16 cellular contexts compared by ENCODE assay signal in genomic region chr9:97924386-97924785, GRCh38. TPM values are rescaled to one million over a fixed set of nuclear protein-coding genes. Genes with fewer than 3 reads are reported as not detected.
DNase-seq lines count a peak whose midpoint lies in the region; ATAC-seq and TF ChIP-seq lines count a peak whose summit lies in the region.
"Had no signal": no experiment of that assay in that cellular context is flagged by ENCODE, and none has a peak within 500 bp of the region (broad histone marks: within the 10 kb centered on the region; RNA-seq: fewer than 3 reads in every experiment).

No MANE protein-coding gene starts in this region.

- peaks cover 0 to 7% (median 0%) of the 10 kb centered on the region in 7 donors for H3K27me3 ChIP-seq in spleen (replicated peaks in 1 of 7)

- H3K9me3 ChIP-seq in spleen: no peaks in the 10 kb centered on the region
- H3K9me3 ChIP-seq: left ventricle myocardium inferior, stomach had no signal

- no peaks in the 10 kb centered on the region for H3K36me3 ChIP-seq in spleen
- H3K36me3 ChIP-seq: left ventricle myocardium inferior, stomach had no signal

- H3K4me3 ChIP-seq in spleen: peak overlapping the region in 1 of 8 donors; percentile 78

- POLR2A ChIA-PET in activated B cell treated with CpG ODN at 0.5 μM for 24 hours (lab: Charles Lee): interaction anchor here (0.7 to 5.1 kb wide), 5 partner anchors 10 to 512 kb away, joined by 3 to 94 read pairs (median 8); partner anchors contain the start of genes ANP32B, NANS, TBC1D2 and TDRD7

- H3K4me1 Mint-ChIP-seq in activated CD4-positive, alpha-beta T cell treated with anti-CD3 and anti-CD28 coated beads, Interleukin-2, amount 10 ng/mL, durations not matched to agents 24 days and 14 days: peaks cover 39% of the 10 kb centered on the region
- H3K4me1 Mint-ChIP-seq in activated B cell treated with CpG ODN at 0.5 μM for 24 hours: peaks cover 48% of the 10 kb centered on the region

- no peak for ATAC-seq in activated B cell treated with CpG ODN at 0.5 μM for 24 hours (ENCODE audit: low read depth)
- ATAC-seq in HG02870 (IDR thresholded peaks at IDR 0.05; ENCODE audit: unreplicated experiment): no peak

- intact Hi-C loops in activated CD4-positive, alpha-beta T cell treated with anti-CD3 and anti-CD28 coated beads, Interleukin-2, amount 10 ng/mL, durations not matched to agents 24 days and 14 days (cut with micrococcal nuclease): loop anchor here (5.0 kb wide), 2 partner anchors 178 to 227 kb away; partner anchors contain the start of gene XPA
- intact Hi-C loops in activated B cell treated with CpG ODN at 0.5 μM for 24 hours (cut with micrococcal nuclease): loop anchor here (5.0 kb wide), 3 partner anchors 193 to 1898 kb away; partner anchors contain the start of genes NR4A3, TDRD7 and TRIM14
- intact Hi-C loops in spleen (cut with DNase I; ENCODE audit: low total_unique reads): loop anchor here (5.0 to 10.0 kb wide), 3 partner anchors 60 to 338 kb away; partner anchors contain the start of gene ANP32B

- peaks cover 31 to 50% (median 43%) of the 10 kb centered on the region in 6 donors for H3K4me1 ChIP-seq in spleen

- peaks cover 2% of the 10 kb centered on the region for H3K27me3 Mint-ChIP-seq in activated CD4-positive, alpha-beta T cell treated with anti-CD3 and anti-CD28 coated beads, Interleukin-2, amount 10 ng/mL, durations not matched to agents 24 days and 14 days
- H3K27me3 Mint-ChIP-seq in activated B cell treated with CpG ODN at 0.5 μM for 24 hours: peaks cover 2% of the 10 kb centered on the region

- 24 to 38% (median 31%) methylated on average over 4 of the region's 4 CpGs for WGBS in spleen, 5 donors

- peak overlapping the region in 7 of 8 donors; percentile 44 to 100 (median 98) for H3K27ac ChIP-seq in spleen

- CTCF ChIA-PET in activated B cell treated with CpG ODN at 0.5 μM for 24 hours (lab: Charles Lee): interaction anchor here (1.0 to 4.3 kb wide), 16 partner anchors 11 to 851 kb away, joined by 3 to 49 read pairs (median 6); partner anchors contain the start of genes ANP32B, TBC1D2 and TRIM14

- H3K9me3 Mint-ChIP-seq in activated CD4-positive, alpha-beta T cell treated with anti-CD3 and anti-CD28 coated beads, Interleukin-2, amount 10 ng/mL, durations not matched to agents 24 days and 14 days: no peaks in the 10 kb centered on the region
- no peaks in the 10 kb centered on the region for H3K9me3 Mint-ChIP-seq in activated B cell treated with CpG ODN at 0.5 μM for 24 hours
- H3K9me3 Mint-ChIP-seq: activated CD4-positive, alpha-beta T cell treated with anti-CD3 and anti-CD28 coated beads, Interleukin-2, amount 10 ng/mL, durations not matched to agents 7 days and 5 days; T-helper 1 cell treated with Interleukin-12 subunit alpha and Interleukin-12 subunit beta and Interleukin-4 antibody, amounts not matched to agents 30 μg/mL and 1 μg/mL, for 36 hours had no signal

- TF ChIP-seq POLR2A in spleen (IDR thresholded peaks at IDR 0.05): no peak

- no peak for TF ChIP-seq CTCF in activated B cell treated with CpG ODN at 0.5 μM for 24 hours (IDR thresholded peaks at IDR 0.05)
- no peak for TF ChIP-seq CTCF in spleen (IDR thresholded peaks at IDR 0.05 in 8 of 11, conservative IDR thresholded peaks at IDR 0.05 in 3 of 11)

- H3K27ac Mint-ChIP-seq in activated CD4-positive, alpha-beta T cell treated with anti-CD3 and anti-CD28 coated beads, Interleukin-2, amount 10 ng/mL, durations not matched to agents 24 days and 14 days: no peak overlapping the region
- peak overlapping the region; percentile 95 for H3K27ac Mint-ChIP-seq in activated B cell treated with CpG ODN at 0.5 μM for 24 hours
- H3K27ac Mint-ChIP-seq: H9 had no signal

- no peak for DNase-seq in activated CD4-positive, alpha-beta T cell treated with anti-CD3 and anti-CD28 coated beads, Interleukin-2, amount 10 ng/mL, durations not matched to agents 24 days and 14 days
- DNase-seq in activated CD4-positive, alpha-beta T cell treated with anti-CD3 and anti-CD28 coated beads, Interleukin-2, amount 50 U/mL, for 4 hours: no peak
- DNase-seq in NOMO-1 treated with DMSO at 0.1 percent for 48 hours (lab: John Stamatoyannopoulos, UW; ENCODE audit: unreplicated experiment) (peak; percentile 94), activated B cell treated with CpG ODN at 0.5 μM for 24 hours (no peak), spleen (no peak), NCI-H1930 (lab: John Stamatoyannopoulos, UW) (no peak)
- DNase-seq in activated effector memory CD4-positive, alpha-beta T cell treated with Interleukin-2 at 50 U/mL for 16 hours: no peak
- DNase-seq: 8988T had no signal

- H3K4me3 Mint-ChIP-seq in activated CD4-positive, alpha-beta T cell treated with anti-CD3 and anti-CD28 coated beads, Interleukin-2, amount 10 ng/mL, durations not matched to agents 24 days and 14 days: peak overlapping the region; percentile 5
- peak overlapping the region; percentile 85 for H3K4me3 Mint-ChIP-seq in activated B cell treated with CpG ODN at 0.5 μM for 24 hours

- peaks cover 6% of the 10 kb centered on the region for H3K36me3 Mint-ChIP-seq in activated CD4-positive, alpha-beta T cell treated with anti-CD3 and anti-CD28 coated beads, Interleukin-2, amount 10 ng/mL, durations not matched to agents 24 days and 14 days (ENCODE audit: low read depth)
- H3K36me3 Mint-ChIP-seq in activated B cell treated with CpG ODN at 0.5 μM for 24 hours (ENCODE audit: low read depth): peaks cover 13% of the 10 kb centered on the region

RNA-seq across cellular contexts. Expression of gene TRMO, which starts 2.1 kb away (rescaled TPM):
- 9.8 and 13.0 TPM in 2 replicates for total RNA-seq in activated CD4-positive, alpha-beta T cell treated with anti-CD3 and anti-CD28 coated beads, Interleukin-2, amount 10 ng/mL, durations not matched to agents 24 days and 14 days
- total RNA-seq in activated B cell treated with CpG ODN at 0.5 μM for 24 hours (25.3 and 32.4 TPM in 2 replicates), spleen (10 to 100 TPM; 16.8 to 58.6 (median 28.3) TPM)
- polyA plus RNA-seq in spleen: 10 to 100 TPM; 11.2 to 13.0 (median 12.5) TPM

RNA-seq across cellular contexts. Expression of gene HEMGN, which starts 13.6 kb away (rescaled TPM):
- total RNA-seq in activated CD4-positive, alpha-beta T cell treated with anti-CD3 and anti-CD28 coated beads, Interleukin-2, amount 10 ng/mL, durations not matched to agents 24 days and 14 days: 0.38 and 0.54 TPM in 2 replicates
- 0.11 TPM in 1 of 2 replicates, not detected in the other for total RNA-seq in activated B cell treated with CpG ODN at 0.5 μM for 24 hours
- 10 to 100 TPM in 1 of 7 donors, 1 to 10 TPM in 5, under 1 TPM in 1; 0.76 to 26.6 (median 4.7) TPM for total RNA-seq in spleen
- under 1 TPM; 0.13 to 0.64 (median 0.32) TPM for polyA plus RNA-seq in spleen
- total RNA-seq: dermis blood vessel endothelial cell, H9 had no signal
- polyA plus RNA-seq: neural cell, stomach had no signal

RNA-seq across cellular contexts. Expression of gene ANP32B, which starts 58.8 kb away (rescaled TPM):
- 332 and 333 TPM in 2 replicates for total RNA-seq in activated CD4-positive, alpha-beta T cell treated with anti-CD3 and anti-CD28 coated beads, Interleukin-2, amount 10 ng/mL, durations not matched to agents 24 days and 14 days
- total RNA-seq in activated B cell treated with CpG ODN at 0.5 μM for 24 hours (162 and 173 TPM in 2 replicates), spleen (100 to 1,000 TPM in 3 of 7 donors, 10 to 100 TPM in 4; 39.1 to 120 (median 98.3) TPM)
- 100 to 1,000 TPM; 115 to 156 (median 152) TPM for polyA plus RNA-seq in spleen
